In genomic region chr19:36163813-36164212, GRCh38 we compare ENCODE assay signal across 30 cellular contexts. TPM values are rescaled to one million over a fixed set of nuclear protein-coding genes. Genes with fewer than 3 reads are reported as not detected.
"Had no signal": no experiment of that assay in that cellular context is flagged by ENCODE, and none has a peak within 500 bp of the region (broad histone marks: within the 10 kb centered on the region; RNA-seq: fewer than 3 reads in every experiment).

No MANE protein-coding gene starts in this region.

- FAIRE-seq: small intestine had no signal

- H3K4me1 ChIP-seq: left lung, lower lobe of right lung, sigmoid colon, testis, thyroid gland, vagina had no signal

- H3K36me3 ChIP-seq: ovary, thyroid gland, vagina had no signal

- DNase-seq: heart right ventricle; islet precursor cell; kidney glomerular epithelial cell; left cardiac atrium; left lung; lower lobe of right lung; mammary epithelial cell; mesenchymal stem cell; naive thymus-derived CD8-positive, alpha-beta T cell; occipital lobe; ovary; retina; sigmoid colon; stimulated activated CD4-positive, alpha-beta T cell treated with anti-CD3 and anti-CD28 coated beads, Interleukin-1b, Interleukin-23, amount 100 ng/mL, for 48 hours; stimulated activated CD4-positive, alpha-beta T cell treated with anti-CD3 and anti-CD28 coated beads, Interleukin-2, amount 100 ng/mL, for 48 hours; stimulated activated CD4-positive, alpha-beta T cell treated with anti-CD3 and anti-CD28 coated beads, Interleukin-4, amount 100 ng/mL, for 4 hours; stimulated activated CD8-positive, alpha-beta memory T cell treated with anti-CD3 and anti-CD28 coated beads, Interleukin-4, amount 100 ng/mL, for 48 hours; stimulated activated naive CD4-positive, alpha-beta T cell treated with Interleukin-2 at 50 U/mL for 16 hours; stimulated activated naive CD8-positive, alpha-beta T cell treated with anti-CD3 and anti-CD28 coated beads, Interleukin-15, amount 100 ng/mL, for 72 hours; testis; thyroid gland; upper lobe of left lung had no signal

- H3K9me3 ChIP-seq: heart right ventricle, left lung, lower lobe of right lung, neutrophil, ovary, sigmoid colon, testis, thyroid gland, transverse colon, upper lobe of left lung, vagina had no signal

- H3K27ac ChIP-seq: heart right ventricle, hepatocyte, left lung, lower lobe of right lung, neutrophil, ovary, sigmoid colon, testis, thyroid gland, upper lobe of left lung, vagina had no signal

- H3K4me3 ChIP-seq: heart right ventricle, hepatocyte, left lung, lower lobe of right lung, ovary, sigmoid colon, testis, thyroid gland, transverse colon, upper lobe of left lung, vagina had no signal

- H3K27me3 ChIP-seq: heart right ventricle, hepatocyte, left lung, neutrophil, ovary, sigmoid colon, testis, thyroid gland, transverse colon, upper lobe of left lung, vagina had no signal

- ATAC-seq: heart right ventricle; left cardiac atrium; left lung; lower lobe of right lung; naive thymus-derived CD8-positive, alpha-beta T cell; stimulated activated memory B cell treated with anti-CD40 and anti-IgM and Interleukin-4, amounts not matched to agents 10 μg/mL and 1 μg/mL and 100 μg/mL, for 72 hours; stimulated activated naive CD8-positive, alpha-beta T cell treated with anti-CD3 and anti-CD28 coated beads, Interleukin-15, amount 100 ng/mL, for 72 hours had no signal

RNA-seq across cellular contexts. Expression of gene COX7A1, which starts 11.6 kb away (rescaled TPM):
- total RNA-seq: hepatocyte; naive thymus-derived CD8-positive, alpha-beta T cell; neural crest cell; progenitor cell of endocrine pancreas had no signal
- polyA plus RNA-seq: hepatocyte; mammary epithelial cell; naive thymus-derived CD8-positive, alpha-beta T cell had no signal
